In the genomic region with DNA sequence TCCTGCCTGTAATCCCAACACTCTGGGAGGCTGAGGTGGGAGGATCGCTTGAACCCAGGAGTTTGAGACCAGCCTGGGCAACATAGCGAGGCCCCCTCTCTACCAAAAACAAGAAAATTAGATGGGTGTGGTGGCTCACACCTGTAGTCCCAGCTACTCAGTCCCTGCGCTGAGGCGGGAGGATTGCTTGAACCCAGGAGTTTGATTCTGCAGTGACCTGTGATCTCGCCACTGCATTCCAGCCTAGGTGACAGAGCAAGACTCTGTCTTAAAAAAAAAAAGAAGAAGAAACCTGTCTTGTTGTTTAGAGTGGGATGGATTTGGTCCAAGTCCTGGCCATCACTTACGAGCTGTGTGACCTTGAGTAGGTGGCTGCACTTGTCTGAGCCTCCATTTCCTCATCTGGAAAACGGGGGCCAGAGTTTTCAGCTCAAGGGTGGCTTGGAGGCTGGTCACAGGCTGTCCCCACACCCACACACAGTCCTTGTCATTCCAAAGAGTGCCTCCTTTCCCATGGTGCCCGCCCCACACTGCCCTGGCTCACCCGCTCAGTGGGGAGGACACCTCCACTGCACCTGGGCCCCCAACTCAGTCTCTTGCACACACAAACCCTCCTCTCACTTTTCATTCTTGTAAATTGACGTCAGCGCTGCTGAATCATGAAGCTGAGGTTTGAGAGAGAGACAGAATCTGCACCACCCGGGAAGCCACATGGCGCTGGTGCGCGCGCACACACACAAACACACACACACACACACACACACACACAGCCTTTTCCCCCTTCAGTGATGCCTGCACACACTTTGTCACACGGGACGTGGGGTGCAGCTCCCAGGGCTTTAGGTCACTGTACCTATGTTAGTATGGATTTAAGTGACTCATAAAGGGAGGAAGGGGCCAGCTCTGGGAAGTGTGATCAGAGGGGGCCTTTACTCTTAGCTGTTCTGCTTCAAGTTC, we compare ENCODE assay signal across 10 cellular contexts. TPM values are rescaled to one million over a fixed set of nuclear protein-coding genes. Genes with fewer than 3 reads are reported as not detected.
DNase-seq lines count a peak whose midpoint lies in the region; FAIRE-seq and TF ChIP-seq lines count a peak whose summit lies in the region.
"Had no signal": no experiment of that assay in that cellular context is flagged by ENCODE, and none has a peak within 500 bp of the region (broad histone marks: within the 10 kb centered on the region; RNA-seq: fewer than 3 reads in every experiment).

No MANE protein-coding gene starts in this region.

- TF ChIP-seq CTCF in GM10248 (IDR thresholded peaks at IDR 0.05; ENCODE audit: control extremely low read depth, extremely low read depth, low read depth, missing control alignments) (no peak), cardiac fibroblast (IDR thresholded peaks at IDR 0.05; ENCODE audit: low read depth, low read length) (no peak), progenitor cell of endocrine pancreas (IDR thresholded peaks at IDR 0.05; ENCODE audit: unreplicated experiment) (no peak)

- FAIRE-seq in RCC 7860 (lab: Jason Lieb, UNC): no peak
- FAIRE-seq: GM18507 had no signal

- POLR2A ChIA-PET in GM10248 (lab: Yijun Ruan, JAX): interaction anchor here (0.6 to 2.3 kb wide), 13 partner anchors 27 to 377 kb away, joined by 3 to 28 read pairs (median 4); no protein-coding TSS in a partner anchor

- CTCF ChIA-PET in GM10248 (lab: Yijun Ruan, JAX): interaction anchor here (0.6 to 2.1 kb wide), 7 partner anchors 15 to 288 kb away, joined by 3 to 9 read pairs (median 3); no protein-coding TSS in a partner anchor

- H3K27me3 Mint-ChIP-seq in progenitor cell of endocrine pancreas: no peaks in the 10 kb centered on the region

- no peak overlapping the region for H3K4me3 Mint-ChIP-seq in progenitor cell of endocrine pancreas (ENCODE audit: low read depth)

- no peaks in the 10 kb centered on the region for H3K4me1 Mint-ChIP-seq in progenitor cell of endocrine pancreas (ENCODE audit: low read depth)

- peaks cover 2% of the 10 kb centered on the region for H3K36me3 Mint-ChIP-seq in progenitor cell of endocrine pancreas (ENCODE audit: insufficient read depth)

- H3K27ac Mint-ChIP-seq in progenitor cell of endocrine pancreas: no peak overlapping the region

- no peaks in the 10 kb centered on the region for H3K9me3 Mint-ChIP-seq in progenitor cell of endocrine pancreas (ENCODE audit: low read depth)

- no peak overlapping the region for H3K4me3 ChIP-seq in cardiac fibroblast (replicated peaks in 1 of 2; ENCODE audit: low read depth in 2 of 2, low read length in 2 of 2)

- DNase-seq in GM10248 (ENCODE audit: extremely low spot score): peak; percentile 73
- peak; percentile 78 for DNase-seq in activated CD4-positive, CD25-positive, alpha-beta regulatory T cell treated with anti-CD3 and anti-CD28 coated beads, Interleukin-2, amount 50 U/mL, for 72 hours
- DNase-seq in cardiac fibroblast (ENCODE audit: low read depth in 2 of 2): peak; percentile 44 to 55
- peak; percentile 82 for DNase-seq in stimulated activated CD4-positive, alpha-beta T cell treated with anti-CD3 and anti-CD28 coated beads, Interleukin-4, amount 100 ng/mL, for 1 hour
- no peak for DNase-seq in NCI-H2029 treated with DMSO at 0.1 percent for 48 hours (lab: John Stamatoyannopoulos, UW)
- no peak for DNase-seq in germinal center (ENCODE audit: low spot score)
- DNase-seq in progenitor cell of endocrine pancreas (ENCODE audit: low spot score, unreplicated experiment): no peak
- DNase-seq in RCC 7860 (ENCODE audit: low spot score): no peak

RNA-seq across cellular contexts. Expression of a gene that starts 4.2 kb away (rescaled TPM):
- 6.6 and 6.8 TPM in 2 replicates for total RNA-seq in progenitor cell of endocrine pancreas

RNA-seq across cellular contexts. Expression of a gene that starts 17.3 kb away (rescaled TPM):
- not detected in 2 replicates for total RNA-seq in progenitor cell of endocrine pancreas
- total RNA-seq: renal cortical epithelial cell had no signal

RNA-seq across cellular contexts. Expression of a gene that starts 21.6 kb away (rescaled TPM):
- total RNA-seq in progenitor cell of endocrine pancreas: not detected in 2 replicates
- total RNA-seq: renal cortical epithelial cell had no signal

RNA-seq across cellular contexts. Expression of a gene that starts 24.5 kb away (rescaled TPM):
- not detected in 2 replicates for total RNA-seq in progenitor cell of endocrine pancreas
- total RNA-seq: renal cortical epithelial cell had no signal

RNA-seq across cellular contexts. Expression of a gene that starts 29.3 kb away (rescaled TPM):
- not detected in 2 replicates for total RNA-seq in progenitor cell of endocrine pancreas
- total RNA-seq: renal cortical epithelial cell had no signal

Comparison
In these comparisons a context has a peak if more than half of its experiments do, and no peak if none do; other contexts are left out.
1. DNase-seq: peak in GM10248 (single experiment), activated CD4-positive, CD25-positive, alpha-beta regulatory T cell treated with anti-CD3 and anti-CD28 coated beads, Interleukin-2, amount 50 U/mL, for 72 hours (single experiment), cardiac fibroblast (2 of 2) and stimulated activated CD4-positive, alpha-beta T cell treated with anti-CD3 and anti-CD28 coated beads, Interleukin-4, amount 100 ng/mL, for 1 hour (single experiment); none in NCI-H2029 treated with DMSO at 0.1 percent for 48 hours (single experiment), germinal center (single experiment), progenitor cell of endocrine pancreas (single experiment) and RCC 7860 (single experiment).